In genomic region chr4:101954975-101955678, GRCh38 we compare ENCODE assay signal across 1 cellular context.
TF ChIP-seq lines count a peak whose summit lies in the region.

No MANE protein-coding gene starts in this region.

TF ChIP-seq in WTC11, 78 proteins besides CTCF, POLR2A, EP300 and RAD21 (continued from another document):
- TF ChIP-seq ZSCAN18 (CRISPR knock-in tag; IDR thresholded peaks at IDR 0.05): no peak
- no peak for TF ChIP-seq IRF1 (CRISPR knock-in tag; IDR thresholded peaks at IDR 0.05)
- no peak for TF ChIP-seq HMGXB4 (CRISPR knock-in tag; IDR thresholded peaks at IDR 0.05)
- TF ChIP-seq ATF3 (CRISPR knock-in tag; conservative IDR thresholded peaks at IDR 0.05): no peak
- TF ChIP-seq GTF2I (CRISPR knock-in tag; conservative IDR thresholded peaks at IDR 0.05): no peak
- no peak for TF ChIP-seq NFE2L1 (CRISPR knock-in tag; IDR thresholded peaks at IDR 0.05)
TF ChIP-seq in WTC11: peak in this region for 0.
